Comparison of ENCODE assay signal across 26 cellular contexts in genomic region chr18:13642440-13642827, GRCh38.
A peak's percentile ranks its signal among the peaks of the same experiment; 100 is the strongest.
DNase-seq lines count a peak whose midpoint lies in the region; ATAC-seq and TF ChIP-seq lines count a peak whose summit lies in the region.
"Had no signal": no experiment of that assay in that cellular context is flagged by ENCODE, and none has a peak within 500 bp of the region (broad histone marks: within the 10 kb centered on the region; RNA-seq: fewer than 3 reads in every experiment).

No MANE protein-coding gene starts in this region.

- no peak for TF ChIP-seq CTCF in dorsolateral prefrontal cortex (IDR thresholded peaks at IDR 0.05 in 54 of 56, conservative IDR thresholded peaks at IDR 0.05 in 2 of 56; ENCODE audit: low read depth in 1 of 56, partially characterized antibody in 56 of 56)

- H3K4me1 Mint-ChIP-seq in activated T-cell treated with anti-CD3 and anti-CD28 coated beads, Interleukin-2, amount 50 U/mL, for 72 hours (ENCODE audit: low read depth), result no peaks in the 10 kb centered on the region
- H3K4me1 Mint-ChIP-seq: activated CD4-positive, alpha-beta T cell treated with anti-CD3 and anti-CD28 coated beads, Interleukin-2, amount 10 ng/mL, durations not matched to agents 24 days and 14 days; neural progenitor cell; T-cell had no signal

- H3K4me1 ChIP-seq in HUES64 (ENCODE audit: insufficient read depth, low read length), result no peaks in the 10 kb centered on the region
- peaks cover 6% of the 10 kb centered on the region for H3K4me1 ChIP-seq in stomach smooth muscle (ENCODE audit: control insufficient read depth, insufficient read depth, low read length)
- H3K4me1 ChIP-seq: neural progenitor cell had no signal

- peaks cover 0 to 2% of the 10 kb centered on the region in 2 donors for H3K9me3 Mint-ChIP-seq in activated T-cell treated with anti-CD3 and anti-CD28 coated beads, Interleukin-2, amount 50 U/mL, for 72 hours
- H3K9me3 Mint-ChIP-seq: activated CD4-positive, alpha-beta T cell treated with anti-CD3 and anti-CD28 coated beads, Interleukin-2, amount 10 ng/mL, durations not matched to agents 24 days and 14 days had no signal

- peaks cover 1 to 2% of the 10 kb centered on the region in 2 donors for H3K36me3 Mint-ChIP-seq in activated T-cell treated with anti-CD3 and anti-CD28 coated beads, Interleukin-2, amount 50 U/mL, for 72 hours (ENCODE audit: insufficient read depth in 2 of 2)

- WGBS in HUES64, result 95% methylated on average over 15 of the region's 15 CpGs

- peak overlapping the region; percentile 53 for H3K4me3 ChIP-seq in HUES64 (ENCODE audit: low read length)
- peak overlapping the region in 1 of 59 donors; percentile 39 for H3K4me3 ChIP-seq in dorsolateral prefrontal cortex
- peak overlapping the region in 1 of 2 donors; percentile 55 for H3K4me3 ChIP-seq in stomach smooth muscle (ENCODE audit: low read length in 2 of 2)
- H3K4me3 ChIP-seq: cardiac muscle cell, GM12878, neural progenitor cell had no signal

- H3K27ac ChIP-seq in HUES64 (ENCODE audit: low read depth, low read length) (no peak overlapping the region), dorsolateral prefrontal cortex (peak overlapping the region in 34 of 59 donors; percentile 6 to 97 (median 72)), stomach smooth muscle (ENCODE audit: low read length) (peak overlapping the region; percentile 6)
- H3K27ac ChIP-seq: cardiac muscle cell, neural progenitor cell, WERI-Rb-1 had no signal

- no peak for DNase-seq in dorsolateral prefrontal cortex
- DNase-seq in islet precursor cell, result peak; percentile 39
- DNase-seq in NCI-H226, result no peak
- DNase-seq in activated T-cell treated with anti-CD3 and anti-CD28 coated beads, Interleukin-2, amount 50 U/mL, for 72 hours, result no peak
- DNase-seq in anterior cingulate cortex (lab: John Stamatoyannopoulos, UW), result no peak
- DNase-seq: activated CD4-positive, alpha-beta T cell treated with anti-CD3 and anti-CD28 coated beads, Interleukin-2, amount 10 ng/mL, durations not matched to agents 24 days and 14 days; activated effector memory CD4-positive, alpha-beta T cell treated with anti-CD3 and anti-CD28 coated beads, Interleukin-2, amount 50 U/mL, for 16 hours; activated T-cell treated with anti-CD3 and anti-CD28 coated beads, Interleukin-2, amount 50 U/mL, for 1 hour; C1 segment of cervical spinal cord; cortex of kidney; foreskin melanocyte; NCI-H1092; NCI-H1694 treated with DMSO at 0.1 percent for 48 hours; NCI-H82; stimulated activated CD4-positive, alpha-beta T cell treated with anti-CD3 and anti-CD28 coated beads, Interleukin-4, amount 100 ng/mL, for 24 hours; T-cell; upper lobe of right lung; WERI-Rb-1 had no signal

- H3K9ac ChIP-seq in HUES64 (ENCODE audit: low read depth, low read length) (no peak overlapping the region), stomach smooth muscle (ENCODE audit: low read length in 2 of 2) (no peak overlapping the region)
- H3K9ac ChIP-seq: neural progenitor cell had no signal

- H3K9me3 ChIP-seq in HUES64 (ENCODE audit: insufficient read depth, low read depth, low read length) (no peaks in the 10 kb centered on the region), stomach smooth muscle (ENCODE audit: control insufficient read depth in 2 of 2, low read length in 2 of 2) (no peaks in the 10 kb centered on the region)
- H3K9me3 ChIP-seq: left lung, upper lobe of right lung had no signal

- intact Hi-C loops in dorsolateral prefrontal cortex (cut with DNase I), result no loop called here

- no peaks in the 10 kb centered on the region for H3K36me3 ChIP-seq in HUES64 (ENCODE audit: insufficient read depth, low read length)
- peaks cover 7 to 11% of the 10 kb centered on the region in 2 donors for H3K36me3 ChIP-seq in stomach smooth muscle (ENCODE audit: control insufficient read depth in 2 of 2, insufficient read depth in 2 of 2, low read length in 2 of 2)
- H3K36me3 ChIP-seq: cardiac muscle cell, neural progenitor cell, upper lobe of right lung, WERI-Rb-1 had no signal

- H3K27me3 ChIP-seq in HUES64 (ENCODE audit: insufficient read depth, low read length) (peaks cover 19% of the 10 kb centered on the region), dorsolateral prefrontal cortex (no peaks in the 10 kb centered on the region), stomach smooth muscle (ENCODE audit: control insufficient read depth in 1 of 2, insufficient read depth in 2 of 2, low read length in 2 of 2) (no peaks in the 10 kb centered on the region)
- H3K27me3 ChIP-seq: upper lobe of right lung had no signal

- H3K4me3 Mint-ChIP-seq in activated T-cell treated with anti-CD3 and anti-CD28 coated beads, Interleukin-2, amount 50 U/mL, for 72 hours, result no peak overlapping the region
- H3K4me3 Mint-ChIP-seq: activated CD4-positive, alpha-beta T cell treated with anti-CD3 and anti-CD28 coated beads, Interleukin-2, amount 10 ng/mL, durations not matched to agents 24 days and 14 days; activated naive CD8-positive, alpha-beta T cell; neural progenitor cell; T-cell had no signal

- no peaks in the 10 kb centered on the region for H3K27me3 Mint-ChIP-seq in activated T-cell treated with anti-CD3 and anti-CD28 coated beads, Interleukin-2, amount 50 U/mL, for 72 hours (ENCODE audit: low read depth)
- H3K27me3 Mint-ChIP-seq: activated CD4-positive, alpha-beta T cell treated with anti-CD3 and anti-CD28 coated beads, Interleukin-2, amount 10 ng/mL, durations not matched to agents 24 days and 14 days; activated naive CD8-positive, alpha-beta T cell; T-cell had no signal

- no peak for ATAC-seq in activated T-cell treated with anti-CD3 and anti-CD28 coated beads, Interleukin-2, amount 50 U/mL, for 72 hours (replicated peaks in 1 of 2)
- ATAC-seq in HG02763 (IDR thresholded peaks at IDR 0.05; ENCODE audit: unreplicated experiment), result no peak
- ATAC-seq: GM12878, T-cell had no signal

- H3K27ac Mint-ChIP-seq in activated T-cell treated with anti-CD3 and anti-CD28 coated beads, Interleukin-2, amount 50 U/mL, for 72 hours, result no peak overlapping the region
- H3K27ac Mint-ChIP-seq: activated CD4-positive, alpha-beta T cell treated with anti-CD3 and anti-CD28 coated beads, Interleukin-2, amount 10 ng/mL, durations not matched to agents 24 days and 14 days; activated naive CD8-positive, alpha-beta T cell; neural progenitor cell; T-cell had no signal
